ENCODE assay signal across 8 cellular contexts in the genomic region with DNA sequence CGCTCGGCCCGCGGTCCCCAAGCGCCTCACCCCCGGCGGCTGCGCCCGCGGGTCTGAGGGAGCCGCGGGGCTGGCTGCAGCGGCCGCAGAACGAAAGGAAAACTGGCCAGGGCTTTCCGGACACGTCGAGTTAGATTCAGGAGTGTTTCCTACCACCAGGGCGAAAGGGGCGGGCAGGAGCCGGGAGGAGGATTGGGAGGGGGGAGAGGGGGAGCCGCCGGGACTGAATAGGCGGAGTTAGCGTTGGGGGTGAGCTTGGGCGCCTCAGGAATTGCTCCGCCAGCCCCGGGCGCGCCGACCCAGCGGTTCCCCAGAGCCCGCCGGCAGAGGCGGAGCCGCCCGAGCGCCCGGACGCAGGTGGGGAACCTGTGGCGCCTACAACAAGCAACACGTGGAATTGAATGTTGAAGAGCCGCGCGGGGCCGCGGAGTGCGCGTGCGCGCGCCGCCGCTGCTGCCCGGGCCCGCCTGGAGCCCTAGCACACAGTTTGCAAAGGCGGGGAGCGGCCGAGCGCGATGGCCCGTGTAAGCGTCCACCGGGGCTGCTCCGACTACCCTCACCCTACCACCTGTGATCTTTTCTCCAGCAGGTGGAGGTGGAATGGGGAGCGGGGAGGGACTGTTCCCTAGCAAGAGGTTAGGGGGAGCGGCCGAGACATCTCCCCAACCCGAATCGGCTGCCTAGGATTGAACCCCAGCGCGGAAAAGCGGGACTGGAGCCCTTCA.
DNase-seq lines count a peak whose midpoint lies in the region; ATAC-seq and TF ChIP-seq lines count a peak whose summit lies in the region.

A gene (minus strand): TSS at position 104 of the 725 bp plus-strand sequence. CDS start 123 bp downstream, outside the sequence.

- no peaks in the 10 kb centered on the region for H3K36me3 ChIP-seq in RWPE2 (ENCODE audit: low read depth)

- H3K4me3 ChIP-seq in GM12864 (ENCODE audit: low read depth, low read length), result peak within 1 kb of the TSS; percentile 80
- peak within 1 kb of the TSS; percentile 82 for H3K4me3 ChIP-seq in RWPE2 (ENCODE audit: severe bottlenecking)

- peaks cover 13% of the 10 kb centered on the region for H3K4me1 ChIP-seq in RWPE2 (ENCODE audit: insufficient read depth, poor library complexity, severe bottlenecking)

- DNase-seq in GM12864 (ENCODE audit: low read depth) (peak; percentile 36), HuH-7.5 (ENCODE audit: low spot score) (peak; percentile 95), RWPE2 (ENCODE audit: low spot score) (peak; percentile 82), cortex of kidney (lab: John Stamatoyannopoulos, UW) (peak; percentile 14), kidney glomerular epithelial cell (lab: John Stamatoyannopoulos, UW) (peak; percentile 87), smooth muscle cell of the brain vasculature (ENCODE audit: low read depth, low spot score) (peak; percentile 69), NK-92 (lab: John Stamatoyannopoulos, UW; ENCODE audit: unreplicated experiment) (no peak)

- TF ChIP-seq CTCF in GM12864 (IDR thresholded peaks at IDR 0.05; ENCODE audit: low read depth, low read length, missing control alignments) (no peak), RWPE2 (IDR thresholded peaks at IDR 0.05; ENCODE audit: poor library complexity, severe bottlenecking) (no peak)

- ATAC-seq in GM21723 (IDR thresholded peaks at IDR 0.05; ENCODE audit: unreplicated experiment) (peak; percentile 65), RWPE2 (ENCODE audit: low read depth) (peak; percentile 78)

- peak within 1 kb of the TSS; percentile 21 for H3K27ac ChIP-seq in RWPE2 (ENCODE audit: poor library complexity, severe bottlenecking)

- no peaks in the 10 kb centered on the region for H3K9me3 ChIP-seq in RWPE2 (ENCODE audit: severe bottlenecking)

- no peaks in the 10 kb centered on the region for H3K27me3 ChIP-seq in RWPE2 (ENCODE audit: insufficient read depth, poor library complexity, severe bottlenecking)
